ENCODE assay signal across 33 cellular contexts in genomic region chr3:118997190-118997589, GRCh38. TPM values are rescaled to one million over a fixed set of nuclear protein-coding genes. Genes with fewer than 3 reads are reported as not detected.
"Had no signal": no experiment of that assay in that cellular context is flagged by ENCODE, and none has a peak within 500 bp of the region (broad histone marks: within the 10 kb centered on the region; RNA-seq: fewer than 3 reads in every experiment).

No MANE protein-coding gene starts in this region.

- H3K36me3 Mint-ChIP-seq: neural progenitor cell had no signal

- ATAC-seq: heart right ventricle; left colon; lower lobe of right lung; naive thymus-derived CD8-positive, alpha-beta T cell; sciatic nerve; upper lobe of right lung had no signal

- H3K4me1 ChIP-seq: colonic mucosa, esophagus squamous epithelium, heart right ventricle, left ventricle myocardium inferior, lower lobe of right lung, parathyroid adenoma, prostate gland, right atrium auricular region, transverse colon, upper lobe of right lung, uterus had no signal

- H3K27me3 ChIP-seq: colonic mucosa, esophagus squamous epithelium, heart right ventricle, neural progenitor cell, right atrium auricular region, stomach, transverse colon, upper lobe of right lung, uterus had no signal

- H3K4me1 Mint-ChIP-seq: naive thymus-derived CD8-positive, alpha-beta T cell had no signal

- H3K4me3 Mint-ChIP-seq: dendritic cell treated with granulocyte-macrophage colony-stimulating factor and Interleukin-4, amounts not matched to agents 40 ng/mL and 50 ng/mL, for 4 days; naive thymus-derived CD8-positive, alpha-beta T cell; neural progenitor cell had no signal

- H3K27me3 Mint-ChIP-seq: dendritic cell treated with granulocyte-macrophage colony-stimulating factor and Interleukin-4, amounts not matched to agents 40 ng/mL and 50 ng/mL, for 4 days had no signal

- H3K27ac Mint-ChIP-seq: dendritic cell treated with granulocyte-macrophage colony-stimulating factor and Interleukin-4, amounts not matched to agents 40 ng/mL and 50 ng/mL, for 4 days; naive thymus-derived CD8-positive, alpha-beta T cell; neural progenitor cell had no signal

- H3K9me3 ChIP-seq: colonic mucosa, esophagus squamous epithelium, heart right ventricle, left ventricle myocardium inferior, lower lobe of right lung, prostate gland, right atrium auricular region, stomach, thoracic aorta, transverse colon, upper lobe of right lung, uterus had no signal

- H3K4me3 ChIP-seq: colonic mucosa, esophagus squamous epithelium, heart right ventricle, left ventricle myocardium inferior, lower lobe of right lung, neural progenitor cell, prostate gland, right atrium auricular region, smooth muscle cell, stomach, thoracic aorta, transverse colon, upper lobe of right lung, uterus had no signal

- H3K36me3 ChIP-seq: colonic mucosa, esophagus squamous epithelium, heart right ventricle, left ventricle myocardium inferior, lower lobe of right lung, neural progenitor cell, prostate gland, right atrium auricular region, stomach, thoracic aorta, transverse colon, upper lobe of right lung, uterus had no signal

- DNase-seq: colonic mucosa; effector memory CD4-positive, alpha-beta T cell; esophagus squamous epithelium; foreskin melanocyte; glutamatergic neuron; heart right ventricle; hippocampal formation; left colon; left ventricle myocardium inferior; lower lobe of right lung; naive thymus-derived CD8-positive, alpha-beta T cell; stimulated activated CD4-positive, alpha-beta T cell treated with anti-CD3 and anti-CD28 coated beads, Interleukin-12 subunit alpha, Interleukin-12 subunit beta, amount 100 ng/mL, for 4 hours; stimulated activated CD4-positive, alpha-beta T cell treated with anti-CD3 and anti-CD28 coated beads, Interleukin-1b, Interleukin-23, amount 100 ng/mL, for 48 hours; stimulated activated CD4-positive, alpha-beta T cell treated with anti-CD3 and anti-CD28 coated beads, Interleukin-4, amount 100 ng/mL, for 1 hour; stimulated activated CD8-positive, alpha-beta memory T cell treated with anti-CD3 and anti-CD28 coated beads, Interleukin-4, amount 100 ng/mL, for 48 hours; stimulated activated naive CD4-positive, alpha-beta T cell treated with Interleukin-2 at 50 U/mL for 16 hours; stomach; transverse colon; upper lobe of right lung; uterus had no signal

- H3K27ac ChIP-seq: colonic mucosa, esophagus squamous epithelium, heart right ventricle, left ventricle myocardium inferior, lower lobe of right lung, neural progenitor cell, parathyroid adenoma, prostate gland, right atrium auricular region, stomach, thoracic aorta, transverse colon, upper lobe of right lung, uterus had no signal

- H3K9me3 Mint-ChIP-seq: dendritic cell treated with granulocyte-macrophage colony-stimulating factor and Interleukin-4, amounts not matched to agents 40 ng/mL and 50 ng/mL, for 4 days; neural progenitor cell had no signal

RNA-seq across cellular contexts. Expression of gene IGSF11, which starts 37.5 kb away (rescaled TPM):
- total RNA-seq: chondrocyte, endothelial cell of umbilical vein, epithelial cell of proximal tubule, kidney epithelial cell, mesenteric fat pad, smooth muscle cell had no signal
